ENCODE assay signal across 30 cellular contexts in genomic region chr19:30846102-30846501, GRCh38.
DNase-seq lines count a peak whose midpoint lies in the region; ATAC-seq and TF ChIP-seq lines count a peak whose summit lies in the region.
"Had no signal": no experiment of that assay in that cellular context is flagged by ENCODE, and none has a peak within 500 bp of the region (broad histone marks: within the 10 kb centered on the region; RNA-seq: fewer than 3 reads in every experiment).

No MANE protein-coding gene starts in this region.

- H3K36me3 ChIP-seq in esophagus muscularis mucosa: no peaks in the 10 kb centered on the region
- H3K36me3 ChIP-seq: BE2C; BLaER1; BLaER1 treated with 17β-estradiol and CSF1 and Interleukin-3, amounts not matched to agents 10 nM and 100 nM had no signal

- peaks cover 25% of the 10 kb centered on the region for H3K9me3 Mint-ChIP-seq in osteocyte (ENCODE audit: unreplicated experiment)
- H3K9me3 Mint-ChIP-seq: CD4-positive, alpha-beta memory T cell; CD4-positive, alpha-beta T cell; CD8-positive, alpha-beta memory T cell; CD8-positive, alpha-beta T cell had no signal

- no peak for TF ChIP-seq POLR2A in esophagus muscularis mucosa (IDR thresholded peaks at IDR 0.05; ENCODE audit: low read depth)

- no peak overlapping the region for H3K27ac Mint-ChIP-seq in osteocyte (ENCODE audit: unreplicated experiment)
- H3K27ac Mint-ChIP-seq: B cell; CD14-positive monocyte; CD4-positive, alpha-beta memory T cell; CD4-positive, alpha-beta T cell; CD4-positive, CD25-positive, alpha-beta regulatory T cell; CD8-positive, alpha-beta memory T cell; CD8-positive, alpha-beta T cell had no signal

- WGBS in esophagus muscularis mucosa: 89% methylated on average over 13 of the region's 13 CpGs

- DNase-seq in esophagus muscularis mucosa (ENCODE audit: extremely low spot score) (peak; percentile 57), osteocyte (ENCODE audit: extremely low spot score, unreplicated experiment) (peak; percentile 73), DMS153 (lab: John Stamatoyannopoulos, UW) (no peak)
- DNase-seq: 8988T; ACHN; AML-193; BE2C; C1 segment of cervical spinal cord; Caco-2; Calu3; CD4-positive, alpha-beta memory T cell; CD4-positive, alpha-beta T cell; CD4-positive, CD25-positive, alpha-beta regulatory T cell; CD8-positive, alpha-beta memory T cell; CD8-positive, alpha-beta T cell; COR-L47; DMS 273 treated with DMSO at 0.1 percent for 48 hours; DMS53; DMS79; DMS79 treated with DMSO at 0.1 percent for 48 hours; DND-41; EL had no signal

- H3K4me3 Mint-ChIP-seq in osteocyte (ENCODE audit: unreplicated experiment): no peak overlapping the region
- H3K4me3 Mint-ChIP-seq: B cell; CD14-positive monocyte; CD4-positive, alpha-beta memory T cell; CD4-positive, alpha-beta T cell; CD4-positive, CD25-positive, alpha-beta regulatory T cell; CD8-positive, alpha-beta memory T cell; CD8-positive, alpha-beta T cell had no signal

- no peaks in the 10 kb centered on the region for H3K27me3 Mint-ChIP-seq in osteocyte (ENCODE audit: unreplicated experiment)
- H3K27me3 Mint-ChIP-seq: B cell; CD4-positive, alpha-beta T cell; CD4-positive, CD25-positive, alpha-beta regulatory T cell; CD8-positive, alpha-beta memory T cell had no signal

- H3K27me3 ChIP-seq in esophagus muscularis mucosa: no peaks in the 10 kb centered on the region
- H3K27me3 ChIP-seq: BE2C; BLaER1; BLaER1 treated with 17β-estradiol and CSF1 and Interleukin-3, amounts not matched to agents 10 nM and 100 nM had no signal

- no peak overlapping the region for H3K4me3 ChIP-seq in esophagus muscularis mucosa
- H3K4me3 ChIP-seq: A549; BLaER1; BLaER1 treated with 17β-estradiol and CSF1 and Interleukin-3, amounts not matched to agents 10 nM and 100 nM had no signal

- no peak overlapping the region for H3K27ac ChIP-seq in esophagus muscularis mucosa (replicated peaks in 1 of 4)
- H3K27ac ChIP-seq: 22Rv1; A549; BLaER1; BLaER1 treated with 17β-estradiol and CSF1 and Interleukin-3, amounts not matched to agents 10 nM and 100 nM; C4-2B had no signal

- no peaks in the 10 kb centered on the region for H3K9me3 ChIP-seq in esophagus muscularis mucosa
- H3K9me3 ChIP-seq: A549, BE2C, BLaER1, Caco-2 had no signal

- TF ChIP-seq CTCF in esophagus muscularis mucosa (IDR thresholded peaks at IDR 0.05) (no peak), osteocyte (IDR thresholded peaks at IDR 0.05) (no peak)

- H3K4me1 ChIP-seq in esophagus muscularis mucosa: peaks cover 0 to 12% (median 9%) of the 10 kb centered on the region in 4 donors
- H3K4me1 ChIP-seq: A549; BE2C; BLaER1; BLaER1 treated with 17β-estradiol and CSF1 and Interleukin-3, amounts not matched to agents 10 nM and 100 nM; Caco-2 had no signal

- ATAC-seq in GM18858 (IDR thresholded peaks at IDR 0.05; ENCODE audit: unreplicated experiment): no peak
- ATAC-seq: A549; CD8-positive, alpha-beta T cell had no signal

- no peak for TF ChIP-seq EP300 in esophagus muscularis mucosa (IDR thresholded peaks at IDR 0.05)

- H3K36me3 Mint-ChIP-seq in osteocyte (ENCODE audit: unreplicated experiment): no peaks in the 10 kb centered on the region
- H3K36me3 Mint-ChIP-seq: CD14-positive monocyte; CD4-positive, alpha-beta memory T cell; CD4-positive, CD25-positive, alpha-beta regulatory T cell; CD8-positive, alpha-beta memory T cell; CD8-positive, alpha-beta T cell had no signal

- intact Hi-C loops in esophagus muscularis mucosa (cut with DNase I): no loop called here

- H3K4me1 Mint-ChIP-seq in osteocyte (ENCODE audit: unreplicated experiment): no peaks in the 10 kb centered on the region
- H3K4me1 Mint-ChIP-seq: B cell; CD14-positive monocyte; CD4-positive, alpha-beta memory T cell; CD4-positive, CD25-positive, alpha-beta regulatory T cell; CD8-positive, alpha-beta memory T cell had no signal
